In the genomic region with DNA sequence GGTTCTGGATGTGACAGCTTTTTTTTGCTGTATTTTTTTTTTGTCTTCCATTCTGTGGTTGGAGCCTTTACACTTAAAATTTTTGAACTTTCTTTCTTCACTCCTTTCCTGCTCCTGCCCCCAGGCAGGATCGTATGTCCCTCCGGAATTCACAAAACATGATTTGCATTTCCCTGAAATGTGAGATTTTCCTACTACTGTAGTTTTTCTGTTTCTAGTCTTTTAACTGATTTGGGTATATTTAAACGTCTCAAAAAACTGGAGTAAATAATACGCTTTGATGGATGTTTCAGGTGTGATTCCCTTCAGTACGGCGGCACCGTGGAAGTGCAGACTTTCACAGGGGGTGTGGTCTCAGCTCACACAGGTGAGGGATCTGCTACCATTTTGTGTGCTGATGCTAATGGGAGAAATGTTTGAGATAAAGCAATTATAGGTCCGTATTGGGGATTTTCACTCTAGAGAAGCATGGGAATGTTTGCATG, we compare ENCODE assay signal across 8 cellular contexts. TPM values are rescaled to one million over a fixed set of nuclear protein-coding genes. Genes with fewer than 3 reads are reported as not detected.
DNase-seq lines count a peak whose midpoint lies in the region; ATAC-seq, FAIRE-seq and TF ChIP-seq lines count a peak whose summit lies in the region.

No MANE protein-coding gene starts in this region.

- H3K79me2 ChIP-seq in OCI-LY7 (ENCODE audit: insufficient read depth, low read depth, low read length), result peaks cover 30% of the 10 kb centered on the region
- H3K79me2 ChIP-seq in endothelial cell of umbilical vein (ENCODE audit: control insufficient read depth, insufficient read depth, low read length), result peaks cover 29% of the 10 kb centered on the region

- intact Hi-C loops in OCI-LY7 (cut with micrococcal nuclease; ENCODE audit: unreplicated experiment) (loop anchor here (1.0 to 2.0 kb wide), 3 partner anchors 49 to 227 kb away; a partner anchor contains a TSS), endothelial cell of umbilical vein (cut with micrococcal nuclease) (loop anchor here (1.0 to 5.0 kb wide), 5 partner anchors 14 to 223 kb away; a partner anchor contains a TSS)

- peaks cover 23 to 38% (median 35%) of the 10 kb centered on the region in 3 donors for H3K4me1 Mint-ChIP-seq in CD8-positive, alpha-beta memory T cell

- peaks cover 28% of the 10 kb centered on the region for H3K4me1 ChIP-seq in CD8-positive, alpha-beta memory T cell (ENCODE audit: insufficient read depth, low read length)
- H3K4me1 ChIP-seq in OCI-LY7 (ENCODE audit: insufficient read depth, low read length, poor library complexity, severe bottlenecking), result peaks cover 21% of the 10 kb centered on the region
- peaks cover 26% of the 10 kb centered on the region for H3K4me1 ChIP-seq in endothelial cell of umbilical vein (ENCODE audit: control insufficient read depth, extremely low read depth, insufficient read depth, low read length)
- H3K4me1 ChIP-seq in neutrophil (ENCODE audit: control insufficient read depth in 1 of 2, insufficient read depth in 1 of 2, low read depth in 1 of 2, low read length in 1 of 2), result peaks cover 24 to 26% of the 10 kb centered on the region in 2 experiments

- H3K9me3 Mint-ChIP-seq in CD8-positive, alpha-beta memory T cell, result peaks cover 0 to 2% (median 0%) of the 10 kb centered on the region in 5 donors

- H3K4me3 ChIP-seq in CD8-positive, alpha-beta memory T cell (ENCODE audit: low read length), result peak overlapping the region; percentile 84
- peak overlapping the region; percentile 97 for H3K4me3 ChIP-seq in OCI-LY7 (ENCODE audit: low read depth, low read length, poor library complexity, severe bottlenecking)
- peak overlapping the region; percentile 49 to 99 (median 77) for H3K4me3 ChIP-seq in endothelial cell of umbilical vein (replicated peaks in 1 of 3; ENCODE audit: insufficient read depth in 1 of 3, low read depth in 1 of 3, low read length in 3 of 3)
- H3K4me3 ChIP-seq in neutrophil (ENCODE audit: low read depth in 1 of 2, low read length in 1 of 2), result peak overlapping the region; percentile 91 to 100

- H3K9ac ChIP-seq in endothelial cell of umbilical vein (replicated peaks; ENCODE audit: extremely low read depth, insufficient read depth, low read length), result peak overlapping the region; percentile 99

- H3K27ac Mint-ChIP-seq in CD8-positive, alpha-beta memory T cell, result peak overlapping the region; percentile 97 to 100 (median 98)

- no peaks in the 10 kb centered on the region for H3K9me1 ChIP-seq in endothelial cell of umbilical vein (replicated peaks; ENCODE audit: control insufficient read depth, extremely low read depth, insufficient read depth, low read length)

- H3K27me3 Mint-ChIP-seq in CD8-positive, alpha-beta memory T cell, result peaks cover 0 to 3% of the 10 kb centered on the region in 2 donors

- peaks cover 0 to 50% (median 5%) of the 10 kb centered on the region in 3 donors for H3K36me3 Mint-ChIP-seq in CD8-positive, alpha-beta memory T cell

- POLR2A ChIA-PET in CD8-positive, alpha-beta memory T cell (lab: Charles Lee), result interaction anchor here (0.8 to 1.3 kb wide), 2 partner anchors 41 to 282 kb away, joined by 3 to 4 read pairs; no protein-coding TSS in a partner anchor
- POLR2A ChIA-PET in OCI-LY7 (lab: Charles Lee) (interaction anchor here (0.6 to 1.0 kb wide), 3 partner anchors 27 to 67 kb away, joined by 3 to 5 read pairs (median 3); no protein-coding TSS in a partner anchor), endothelial cell of umbilical vein (lab: Charles Lee) (interaction anchor here (1.0 kb wide), 1 partner anchor 41 kb away, joined by 3 read pairs; a partner anchor contains a TSS)

- H3K9me3 ChIP-seq in CD8-positive, alpha-beta memory T cell (ENCODE audit: low read length), result no peaks in the 10 kb centered on the region
- no peaks in the 10 kb centered on the region for H3K9me3 ChIP-seq in OCI-LY7 (ENCODE audit: low read length)
- H3K9me3 ChIP-seq in endothelial cell of umbilical vein (replicated peaks; ENCODE audit: control insufficient read depth, insufficient read depth, low read length), result no peaks in the 10 kb centered on the region
- no peaks in the 10 kb centered on the region for H3K9me3 ChIP-seq in neutrophil

- no peak for TF ChIP-seq POLR2A in endothelial cell of umbilical vein (IDR thresholded peaks at IDR 0.05; ENCODE audit: low read depth, low read length)

- ATAC-seq in HG03097 (IDR thresholded peaks at IDR 0.05; ENCODE audit: low FRiP score, unreplicated experiment), result no peak

- H2AFZ ChIP-seq in OCI-LY7 (ENCODE audit: low read length) (peak overlapping the region; percentile 47; the same call in 1 of the 2 replicates), endothelial cell of umbilical vein (ENCODE audit: low read depth, low read length) (no peak overlapping the region)

- TF ChIP-seq CTCF in OCI-LY7 (conservative IDR thresholded peaks at IDR 0.05; ENCODE audit: low read length) (no peak), endothelial cell of umbilical vein (IDR thresholded peaks at IDR 0.05; ENCODE audit: extremely low read depth in 1 of 2, insufficient read depth in 1 of 2, low read depth in 1 of 2, low read length in 2 of 2) (no peak), neutrophil (IDR thresholded peaks at IDR 0.05) (no peak)

- FAIRE-seq in endothelial cell of umbilical vein (lab: Jason Lieb, UNC), result no peak

- DNase-seq in CD8-positive, alpha-beta memory T cell, result no peak
- no peak for DNase-seq in OCI-LY7 (ENCODE audit: low spot score)
- no peak for DNase-seq in endothelial cell of umbilical vein (ENCODE audit: low read depth, low spot score)
- DNase-seq in NCI-H2196 treated with DMSO at 0.1 percent for 48 hours (lab: John Stamatoyannopoulos, UW; ENCODE audit: unreplicated experiment), result no peak
- no peak for DNase-seq in central memory CD4-positive, alpha-beta T cell
- no peak for DNase-seq in dermis blood vessel endothelial cell

- peaks cover 23% of the 10 kb centered on the region for H3K36me3 ChIP-seq in CD8-positive, alpha-beta memory T cell (ENCODE audit: insufficient read depth, low read length)
- H3K36me3 ChIP-seq in OCI-LY7 (ENCODE audit: insufficient read depth, low read length) (peaks cover 54% of the 10 kb centered on the region), endothelial cell of umbilical vein (ENCODE audit: control insufficient read depth in 2 of 2, extremely low read depth in 1 of 2, insufficient read depth in 2 of 2, low read length in 2 of 2) (peaks cover 14 to 23% of the 10 kb centered on the region in 2 experiments), neutrophil (peaks cover 42% of the 10 kb centered on the region)

- H3K27ac ChIP-seq in CD8-positive, alpha-beta memory T cell (ENCODE audit: low read depth, low read length), result peak overlapping the region; percentile 98
- peak overlapping the region; percentile 87 for H3K27ac ChIP-seq in OCI-LY7 (ENCODE audit: low read depth, low read length, poor library complexity, severe bottlenecking)
- H3K27ac ChIP-seq in endothelial cell of umbilical vein (ENCODE audit: insufficient read depth, low read depth, low read length), result peak overlapping the region; percentile 94
- H3K27ac ChIP-seq in neutrophil, result peak overlapping the region; percentile 100

- H3K27me3 ChIP-seq in CD8-positive, alpha-beta memory T cell (ENCODE audit: insufficient read depth, low read length, poor library complexity, severe bottlenecking), result no peaks in the 10 kb centered on the region
- H3K27me3 ChIP-seq in endothelial cell of umbilical vein (ENCODE audit: control insufficient read depth in 2 of 2, insufficient read depth in 2 of 2, low read length in 2 of 2), result no peaks in the 10 kb centered on the region
- H3K27me3 ChIP-seq in neutrophil, result no peaks in the 10 kb centered on the region

- H4K20me1 ChIP-seq in OCI-LY7 (ENCODE audit: insufficient read depth, low read length), result no peaks in the 10 kb centered on the region; the same call in 1 of the 2 replicates
- H4K20me1 ChIP-seq in endothelial cell of umbilical vein (replicated peaks; ENCODE audit: control insufficient read depth, extremely low read depth, insufficient read depth, low read length), result peaks cover 3% of the 10 kb centered on the region

- dilution Hi-C loops in endothelial cell of umbilical vein (cut with MboI; ENCODE audit: extremely low pct_ligation_motif_present, low sequenced_read_pairs), result no loop called here

- H3K4me3 Mint-ChIP-seq in CD8-positive, alpha-beta memory T cell, result peak overlapping the region; percentile 95 to 99 (median 97)

- BruUV-seq in OCI-LY7 (replicated peaks; lab: Mats Ljungman, UMichigan) (no TSS peak), endothelial cell of umbilical vein (replicated peaks; lab: Mats Ljungman, UMichigan) (TSS peak; percentile 37)

- CTCF ChIA-PET in CD8-positive, alpha-beta memory T cell (lab: Charles Lee), result no interaction called here
- CTCF ChIA-PET in OCI-LY7 (lab: Charles Lee; ENCODE audit: unreplicated experiment), result no interaction called here
- CTCF ChIA-PET in endothelial cell of umbilical vein (lab: Charles Lee), result no interaction called here

- peak overlapping the region; percentile 99 for H3K4me2 ChIP-seq in OCI-LY7 (ENCODE audit: low read length)
- H3K4me2 ChIP-seq in endothelial cell of umbilical vein (ENCODE audit: insufficient read depth, low read length), result peak overlapping the region; percentile 87

- no peaks in the 10 kb centered on the region for H3K9me2 ChIP-seq in OCI-LY7 (ENCODE audit: insufficient read depth, low read length)

RNA-seq across cellular contexts. Expression of a gene that starts 0.7 kb away (rescaled TPM):
- 10 to 100 TPM; 75.4 to 76.3 TPM for total RNA-seq in CD8-positive, alpha-beta memory T cell
- 33.0 TPM for polyA plus RNA-seq in CD8-positive, alpha-beta memory T cell
- total RNA-seq in OCI-LY7 (2014; rRNA removed; shearing (Covaris generic)), result 15.6 and 41.8 TPM in 2 replicates
- 92.6 and 93.7 TPM in 2 replicates for total RNA-seq in OCI-LY7 (2022)
- 67.6 and 77.7 TPM in 2 replicates for total RNA-seq in endothelial cell of umbilical vein
- polyA plus RNA-seq in endothelial cell of umbilical vein, result 9.7 and 11.0 TPM in 2 replicates
- 7.7 and 9.5 TPM in 2 replicates for polyA plus RNA-seq in endothelial cell of umbilical vein (2011; cell fraction: cytosol; rRNA removed)
- polyA plus RNA-seq in endothelial cell of umbilical vein (2011; cell fraction: nucleus; rRNA removed), result 34.9 and 36.1 TPM in 2 replicates
- polyA plus RNA-seq in endothelial cell of umbilical vein (2012), result 29.3 and 29.7 TPM in 2 replicates
- polyA minus RNA-seq in endothelial cell of umbilical vein, result 29.7 and 34.1 TPM in 2 replicates
- polyA minus RNA-seq in endothelial cell of umbilical vein (2011; cell fraction: cytosol; rRNA and poly(A)+ RNA removed), result 25.6 TPM
- polyA minus RNA-seq in endothelial cell of umbilical vein (2011; cell fraction: nucleus; rRNA and poly(A)+ RNA removed), result 29.2 and 36.0 TPM in 2 replicates
- total RNA-seq in dermis blood vessel endothelial cell, result 44.1 and 69.1 TPM in 2 replicates

RNA-seq across cellular contexts. Expression of a gene that starts 41.4 kb away (rescaled TPM):
- total RNA-seq in CD8-positive, alpha-beta memory T cell, result 100 to 1,000 TPM; 115 to 124 TPM
- polyA plus RNA-seq in CD8-positive, alpha-beta memory T cell, result 7.1 TPM
- total RNA-seq in OCI-LY7 (2014; rRNA removed; shearing (Covaris generic)), result 31.8 and 36.8 TPM in 2 replicates
- total RNA-seq in OCI-LY7 (2022), result 89.8 and 97.5 TPM in 2 replicates
- 68.6 and 72.5 TPM in 2 replicates for total RNA-seq in endothelial cell of umbilical vein
- 15.5 and 16.3 TPM in 2 replicates for polyA plus RNA-seq in endothelial cell of umbilical vein
- 10.5 and 15.8 TPM in 2 replicates for polyA plus RNA-seq in endothelial cell of umbilical vein (2011; cell fraction: cytosol; rRNA removed)
- polyA plus RNA-seq in endothelial cell of umbilical vein (2011; cell fraction: nucleus; rRNA removed), result 82.0 and 92.7 TPM in 2 replicates
- polyA plus RNA-seq in endothelial cell of umbilical vein (2012), result 36.2 and 41.9 TPM in 2 replicates
- polyA minus RNA-seq in endothelial cell of umbilical vein, result 18.8 and 20.0 TPM in 2 replicates
- 9.9 TPM for polyA minus RNA-seq in endothelial cell of umbilical vein (2011; cell fraction: cytosol; rRNA and poly(A)+ RNA removed)
- polyA minus RNA-seq in endothelial cell of umbilical vein (2011; cell fraction: nucleus; rRNA and poly(A)+ RNA removed), result 49.9 and 53.2 TPM in 2 replicates
- total RNA-seq in dermis blood vessel endothelial cell, result 20.6 and 20.7 TPM in 2 replicates

RNA-seq across cellular contexts. Expression of a gene that starts 48.6 kb away (rescaled TPM):
- total RNA-seq in CD8-positive, alpha-beta memory T cell, result 10 to 100 TPM; 31.8 to 32.2 TPM
- polyA plus RNA-seq in CD8-positive, alpha-beta memory T cell, result 47.0 TPM
- 37.6 and 40.5 TPM in 2 replicates for total RNA-seq in OCI-LY7 (2014; rRNA removed; shearing (Covaris generic))
- 41.9 and 46.5 TPM in 2 replicates for total RNA-seq in OCI-LY7 (2022)
- total RNA-seq in endothelial cell of umbilical vein, result 33.0 and 34.1 TPM in 2 replicates
- 48.8 and 55.4 TPM in 2 replicates for polyA plus RNA-seq in endothelial cell of umbilical vein
- 24.1 and 26.9 TPM in 2 replicates for polyA plus RNA-seq in endothelial cell of umbilical vein (2011; cell fraction: cytosol; rRNA removed)
- 135 and 139 TPM in 2 replicates for polyA plus RNA-seq in endothelial cell of umbilical vein (2011; cell fraction: nucleus; rRNA removed)
- polyA plus RNA-seq in endothelial cell of umbilical vein (2012), result 22.1 and 27.3 TPM in 2 replicates
- polyA minus RNA-seq in endothelial cell of umbilical vein, result 36.8 and 40.1 TPM in 2 replicates
- polyA minus RNA-seq in endothelial cell of umbilical vein (2011; cell fraction: cytosol; rRNA and poly(A)+ RNA removed), result 16.7 TPM
- 35.1 and 43.3 TPM in 2 replicates for polyA minus RNA-seq in endothelial cell of umbilical vein (2011; cell fraction: nucleus; rRNA and poly(A)+ RNA removed)
- 20.1 and 21.4 TPM in 2 replicates for total RNA-seq in dermis blood vessel endothelial cell

RNA-seq across cellular contexts. Expression of a gene that starts 48.9 kb away (rescaled TPM):
- 10 to 100 TPM; 87.5 to 92.5 TPM for total RNA-seq in CD8-positive, alpha-beta memory T cell
- 29.7 TPM for polyA plus RNA-seq in CD8-positive, alpha-beta memory T cell
- 33.2 and 35.2 TPM in 2 replicates for total RNA-seq in OCI-LY7 (2014; rRNA removed; shearing (Covaris generic))
- total RNA-seq in OCI-LY7 (2022) (75.5 and 81.4 TPM in 2 replicates), endothelial cell of umbilical vein (57.0 and 70.0 TPM in 2 replicates), dermis blood vessel endothelial cell (8.0 and 14.4 TPM in 2 replicates)
- 17.0 and 20.5 TPM in 2 replicates for polyA plus RNA-seq in endothelial cell of umbilical vein
- polyA plus RNA-seq in endothelial cell of umbilical vein (2011; cell fraction: cytosol; rRNA removed), result 12.6 and 13.2 TPM in 2 replicates
- polyA plus RNA-seq in endothelial cell of umbilical vein (2011; cell fraction: nucleus; rRNA removed), result 41.9 and 49.5 TPM in 2 replicates
- polyA plus RNA-seq in endothelial cell of umbilical vein (2012), result 31.8 and 34.6 TPM in 2 replicates
- 5.3 and 6.1 TPM in 2 replicates for polyA minus RNA-seq in endothelial cell of umbilical vein
- polyA minus RNA-seq in endothelial cell of umbilical vein (2011; cell fraction: cytosol; rRNA and poly(A)+ RNA removed), result 10.3 TPM
- polyA minus RNA-seq in endothelial cell of umbilical vein (2011; cell fraction: nucleus; rRNA and poly(A)+ RNA removed), result 13.0 and 14.0 TPM in 2 replicates
